ENCODE assay signal across 12 cellular contexts in the genomic region with DNA sequence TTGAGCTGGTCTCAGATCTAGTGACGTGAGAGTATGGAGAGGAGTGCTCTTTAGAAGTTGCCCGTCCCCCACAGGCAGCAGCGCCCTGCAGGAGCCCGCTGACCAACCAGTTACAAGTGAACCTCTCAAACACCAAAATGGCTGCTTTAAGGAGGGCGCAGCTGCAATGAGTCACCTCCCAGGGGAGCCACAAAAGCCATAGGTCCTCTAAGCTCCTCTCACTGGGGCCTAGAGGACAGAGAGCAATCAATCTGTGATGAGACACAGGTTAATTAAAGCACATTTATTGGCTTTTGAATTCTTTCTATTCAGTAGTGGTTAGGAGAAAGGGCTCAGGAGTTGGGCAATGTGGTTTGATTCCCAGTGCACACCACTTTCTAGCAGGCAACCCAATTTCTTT. TPM values are rescaled to one million over a fixed set of nuclear protein-coding genes. Genes with fewer than 3 reads are reported as not detected.
A peak's percentile ranks its signal among the peaks of the same experiment; 100 is the strongest.
DNase-seq lines count a peak whose midpoint lies in the region; ATAC-seq and TF ChIP-seq lines count a peak whose summit lies in the region.
"Had no signal": no experiment of that assay in that cellular context is flagged by ENCODE, and none has a peak within 500 bp of the region (broad histone marks: within the 10 kb centered on the region; RNA-seq: fewer than 3 reads in every experiment).

No MANE protein-coding gene starts in this region.

- TF ChIP-seq POLR2A in vagina (IDR thresholded peaks at IDR 0.05): no peak

- intact Hi-C loops in vagina (cut with DNase I): loop anchor here (10.0 kb wide), 1 partner anchor 90 kb away; a partner anchor contains a TSS

- H3K36me3 Mint-ChIP-seq in chondrocyte (ENCODE audit: low read depth): peaks cover 11% of the 10 kb centered on the region
- peaks cover 22% of the 10 kb centered on the region for H3K36me3 Mint-ChIP-seq in HFFc6 (ENCODE audit: low read depth)

- no peaks in the 10 kb centered on the region for H3K9me3 Mint-ChIP-seq in chondrocyte (ENCODE audit: low read depth)
- no peaks in the 10 kb centered on the region for H3K9me3 Mint-ChIP-seq in HFFc6
- H3K9me3 Mint-ChIP-seq: activated naive CD4-positive, alpha-beta T cell treated with anti-CD3 and anti-CD28 coated beads, Interleukin-2, amount 10 ng/mL, durations not matched to agents 7 days and 5 days; CD8-positive, alpha-beta T cell; memory B cell; T-helper 1 cell treated with Interleukin-12 subunit alpha and Interleukin-12 subunit beta and Interleukin-4 antibody, amounts not matched to agents 30 μg/mL and 1 μg/mL, for 36 hours had no signal

- H3K27ac ChIP-seq in vagina: no peak overlapping the region

- H3K27me3 Mint-ChIP-seq in chondrocyte (ENCODE audit: low read depth) (no peaks in the 10 kb centered on the region), HFFc6 (ENCODE audit: insufficient read depth) (peaks cover 4% of the 10 kb centered on the region)
- H3K27me3 Mint-ChIP-seq: activated naive CD4-positive, alpha-beta T cell treated with anti-CD3 and anti-CD28 coated beads, Interleukin-2, amount 10 ng/mL, durations not matched to agents 7 days and 5 days; memory B cell had no signal

- ATAC-seq in GM21381 (IDR thresholded peaks at IDR 0.05; ENCODE audit: unreplicated experiment): no peak
- ATAC-seq: CD8-positive, alpha-beta T cell; esophagus mucosa had no signal

- peaks cover 37% of the 10 kb centered on the region for H3K4me1 ChIP-seq in vagina

- H3K36me3 ChIP-seq in vagina: no peaks in the 10 kb centered on the region

- peak overlapping the region; percentile 45 for H3K27ac Mint-ChIP-seq in chondrocyte (ENCODE audit: unreplicated experiment)
- no peak overlapping the region for H3K27ac Mint-ChIP-seq in HFFc6
- H3K27ac Mint-ChIP-seq: T-helper 1 cell treated with Interleukin-12 subunit alpha and Interleukin-12 subunit beta and Interleukin-4 antibody, amounts not matched to agents 30 μg/mL and 1 μg/mL, for 36 hours had no signal

- peak; percentile 95 for DNase-seq in DMS153 treated with DMSO at 0.1 percent for 48 hours (lab: John Stamatoyannopoulos, UW; ENCODE audit: unreplicated experiment)
- DNase-seq in NCI-H1436 treated with DMSO at 0.1 percent for 48 hours (lab: John Stamatoyannopoulos, UW): peak; percentile 86
- no peak for DNase-seq in chondrocyte (ENCODE audit: low spot score)
- DNase-seq in HFFc6: no peak
- no peak for DNase-seq in vagina (ENCODE audit: extremely low spot score in 2 of 2)
- DNase-seq: activated naive CD4-positive, alpha-beta T cell treated with anti-CD3 and anti-CD28 coated beads, Interleukin-2, amount 10 ng/mL, durations not matched to agents 7 days and 5 days; CD8-positive, alpha-beta T cell had no signal

- no peaks in the 10 kb centered on the region for H3K27me3 ChIP-seq in vagina

- TF ChIP-seq CTCF in chondrocyte (IDR thresholded peaks at IDR 0.05) (no peak), HFFc6 (IDR thresholded peaks at IDR 0.05) (no peak), vagina (IDR thresholded peaks at IDR 0.05) (no peak)

- H3K4me3 Mint-ChIP-seq in chondrocyte (ENCODE audit: unreplicated experiment): no peak overlapping the region
- no peak overlapping the region for H3K4me3 Mint-ChIP-seq in HFFc6
- H3K4me3 Mint-ChIP-seq: activated naive CD4-positive, alpha-beta T cell treated with anti-CD3 and anti-CD28 coated beads, Interleukin-2, amount 10 ng/mL, durations not matched to agents 7 days and 5 days; CD8-positive, alpha-beta T cell; memory B cell; T-helper 1 cell treated with Interleukin-12 subunit alpha and Interleukin-12 subunit beta and Interleukin-4 antibody, amounts not matched to agents 30 μg/mL and 1 μg/mL, for 36 hours had no signal

- H3K9me3 ChIP-seq in vagina: no peaks in the 10 kb centered on the region
- H3K9me3 ChIP-seq: thoracic aorta had no signal

- no peak overlapping the region for H3K4me3 ChIP-seq in vagina
- H3K4me3 ChIP-seq: thoracic aorta had no signal

- H3K4me1 Mint-ChIP-seq in chondrocyte (ENCODE audit: low read depth) (peaks cover 45% of the 10 kb centered on the region), HFFc6 (ENCODE audit: low read depth) (peaks cover 54% of the 10 kb centered on the region)
- H3K4me1 Mint-ChIP-seq: activated naive CD4-positive, alpha-beta T cell treated with anti-CD3 and anti-CD28 coated beads, Interleukin-2, amount 10 ng/mL, durations not matched to agents 7 days and 5 days had no signal

RNA-seq across cellular contexts. Expression of a gene that starts 15.5 kb away (rescaled TPM):
- total RNA-seq in chondrocyte: 0.33 to 0.35 TPM (median 0.34 TPM) in 3 replicates
- under 1 TPM in 1 of 6 experiments, not detected in 5; 0.22 TPM for total RNA-seq in HFFc6 (2021; fragmentation: NEBNext Ultra II Directional; extraction: Animal tissue kit (Norgen Biotek cat#: 25700))
- not detected for total RNA-seq in vagina

RNA-seq across cellular contexts. Expression of a gene that starts 38.2 kb away (rescaled TPM):
- 100 to 139 TPM (median 108 TPM) in 3 replicates for total RNA-seq in chondrocyte
- total RNA-seq in HFFc6 (2021; fragmentation: NEBNext Ultra II Directional; extraction: Animal tissue kit (Norgen Biotek cat#: 25700)): 100 to 1,000 TPM; 161 to 238 (median 220) TPM
- 89.6 TPM for total RNA-seq in vagina

RNA-seq across cellular contexts. Expression of a gene that starts 56.1 kb away (rescaled TPM):
- 113 to 124 TPM (median 120 TPM) in 3 replicates for total RNA-seq in chondrocyte
- total RNA-seq in HFFc6 (2021; fragmentation: NEBNext Ultra II Directional; extraction: Animal tissue kit (Norgen Biotek cat#: 25700)): 100 to 1,000 TPM in 2 of 6 experiments, 10 to 100 TPM in 4; 78.2 to 126 (median 86.4) TPM
- 53.5 TPM for total RNA-seq in vagina

Comparison
In these comparisons a context has a peak if more than half of its experiments do, and no peak if none do; other contexts are left out.
1. DNase-seq: peak in DMS153 treated with DMSO at 0.1 percent for 48 hours (single experiment) and NCI-H1436 treated with DMSO at 0.1 percent for 48 hours (single experiment); none in chondrocyte (single experiment), HFFc6 (single experiment) and vagina (0 of 2).